In the genomic region with DNA sequence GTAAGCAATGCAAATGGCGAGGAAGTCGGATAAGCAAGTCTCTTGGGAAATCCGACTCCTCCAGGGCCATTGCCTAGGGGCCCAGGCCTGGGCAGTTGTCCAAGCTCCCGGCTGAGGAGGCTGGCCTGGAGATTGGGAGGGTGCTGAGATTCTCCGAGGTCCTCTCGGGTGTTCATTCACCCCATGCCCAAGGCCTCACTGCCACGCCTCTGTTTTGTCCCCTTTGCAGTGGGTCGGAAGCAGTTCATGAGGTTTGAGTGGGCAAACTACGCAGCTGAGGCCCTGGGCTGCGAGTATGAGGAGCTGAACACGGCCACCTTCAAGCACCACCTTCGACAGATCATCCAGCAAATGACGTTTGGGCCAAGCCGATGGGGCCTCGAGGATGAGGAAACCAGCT, we compare ENCODE assay signal across 19 cellular contexts.
"Had no signal": no experiment of that assay in that cellular context is flagged by ENCODE, and none has a peak within 500 bp of the region (broad histone marks: within the 10 kb centered on the region; RNA-seq: fewer than 3 reads in every experiment).

No MANE protein-coding gene starts in this region.

- H3K36me3 ChIP-seq: MG63 had no signal

- H3K9me3 ChIP-seq: MG63, SK-N-SH had no signal

- H3K4me3 ChIP-seq: MG63 had no signal

- DNase-seq: Karpas-422, KG1, MG63, NCI-H1092, NCI-H1105 treated with DMSO at 0.1 percent for 48 hours, NCI-H1417 treated with DMSO at 0.1 percent for 48 hours, NCI-H146, NCI-H1694 treated with DMSO at 0.1 percent for 48 hours, NCI-H1930, NCI-H2081, NCI-H2107, NCI-H2227 treated with DMSO at 0.1 percent for 48 hours, NCI-H524, NCI-H526 treated with DMSO at 0.1 percent for 48 hours, NCI-H774, SHP77, SK-N-SH had no signal

- H3K4me2 ChIP-seq: SK-N-SH had no signal

- FAIRE-seq: RCC 7860 had no signal

- H3K9ac ChIP-seq: SK-N-SH had no signal

- H3K27ac ChIP-seq: RWPE1 had no signal

- H3K27me3 ChIP-seq: MG63 had no signal
